ENCODE assay signal across 15 cellular contexts in genomic region chr2:176192351-176192750, GRCh38. TPM values are rescaled to one million over a fixed set of nuclear protein-coding genes. Genes with fewer than 3 reads are reported as not detected.
DNase-seq lines count a peak whose midpoint lies in the region; ATAC-seq and TF ChIP-seq lines count a peak whose summit lies in the region.
"Had no signal": no experiment of that assay in that cellular context is flagged by ENCODE, and none has a peak within 500 bp of the region (broad histone marks: within the 10 kb centered on the region; RNA-seq: fewer than 3 reads in every experiment).

No MANE protein-coding gene starts in this region.

- no peaks in the 10 kb centered on the region for H3K79me2 ChIP-seq in GM23338 (replicated peaks; ENCODE audit: insufficient read depth)
- no peaks in the 10 kb centered on the region for H3K79me2 ChIP-seq in OCI-LY7 (ENCODE audit: insufficient read depth, low read depth, low read length)

- peaks cover 93% of the 10 kb centered on the region for H3K27me3 ChIP-seq in GM23338 (ENCODE audit: insufficient read depth)
- H3K27me3 ChIP-seq: BLaER1 treated with 17β-estradiol and CSF1 and Interleukin-3, amounts not matched to agents 10 nM and 100 nM had no signal

- H3K9me3 Mint-ChIP-seq in GM23338 = no peaks in the 10 kb centered on the region
- H3K9me3 Mint-ChIP-seq in WTC11 = no peaks in the 10 kb centered on the region
- H3K9me3 Mint-ChIP-seq in nephron progenitor cell = no peaks in the 10 kb centered on the region

- no peak overlapping the region for H3K4me3 Mint-ChIP-seq in GM23338
- no peak overlapping the region for H3K4me3 Mint-ChIP-seq in WTC11
- peak overlapping the region; percentile 7 for H3K4me3 Mint-ChIP-seq in nephron progenitor cell
- H3K4me3 Mint-ChIP-seq: CD4-positive, CD25-positive, alpha-beta regulatory T cell had no signal

- H3K9me3 ChIP-seq in OCI-LY7 (ENCODE audit: low read length) = no peaks in the 10 kb centered on the region

- intact Hi-C loops in OCI-LY7 (cut with micrococcal nuclease; ENCODE audit: unreplicated experiment) = no loop called here

- no peak overlapping the region for H2AFZ ChIP-seq in GM23338
- H2AFZ ChIP-seq in OCI-LY7 (ENCODE audit: low read length) = no peak overlapping the region

- H3K4me2 ChIP-seq in GM23338 (peak overlapping the region; percentile 31), OCI-LY7 (ENCODE audit: low read length) (no peak overlapping the region)
- H3K4me2 ChIP-seq: BLaER1 treated with 17β-estradiol and CSF1 and Interleukin-3, amounts not matched to agents 10 nM and 100 nM had no signal

- H4K20me1 ChIP-seq in GM23338 (replicated peaks; ENCODE audit: insufficient read depth) (peaks cover 18% of the 10 kb centered on the region), OCI-LY7 (ENCODE audit: insufficient read depth, low read length) (no peaks in the 10 kb centered on the region)
- H4K20me1 ChIP-seq: BLaER1 treated with 17β-estradiol and CSF1 and Interleukin-3, amounts not matched to agents 10 nM and 100 nM had no signal

- H3K36me3 Mint-ChIP-seq in GM23338 (ENCODE audit: low read depth) (no peaks in the 10 kb centered on the region), WTC11 (no peaks in the 10 kb centered on the region), nephron progenitor cell (ENCODE audit: low read depth) (no peaks in the 10 kb centered on the region)
- H3K36me3 Mint-ChIP-seq: CD4-positive, CD25-positive, alpha-beta regulatory T cell had no signal

- peaks cover 81% of the 10 kb centered on the region for H3K27me3 Mint-ChIP-seq in GM23338 (ENCODE audit: insufficient read depth, low read depth, poor library complexity)
- H3K27me3 Mint-ChIP-seq in WTC11 (ENCODE audit: low read depth) = peaks cover 97% of the 10 kb centered on the region
- peaks cover 6% of the 10 kb centered on the region for H3K27me3 Mint-ChIP-seq in nephron progenitor cell (ENCODE audit: low read depth, poor library complexity)

- H3K27ac Mint-ChIP-seq in GM23338 (no peak overlapping the region), WTC11 (no peak overlapping the region), nephron progenitor cell (no peak overlapping the region)
- H3K27ac Mint-ChIP-seq: CD4-positive, CD25-positive, alpha-beta regulatory T cell had no signal

- H3K4me3 ChIP-seq in GM23338 = no peak overlapping the region
- no peak overlapping the region for H3K4me3 ChIP-seq in OCI-LY7 (ENCODE audit: low read depth, low read length, poor library complexity, severe bottlenecking)
- H3K4me3 ChIP-seq: BLaER1 treated with 17β-estradiol and CSF1 and Interleukin-3, amounts not matched to agents 10 nM and 100 nM had no signal

- no peak; the same call in 2 of the 3 replicates for ATAC-seq in GM23338
- no peak for ATAC-seq in WTC11
- no peak for ATAC-seq in GM18520 (IDR thresholded peaks at IDR 0.05; ENCODE audit: unreplicated experiment)
- ATAC-seq in GM19397 (IDR thresholded peaks at IDR 0.05; ENCODE audit: unreplicated experiment) = no peak

- CTCF ChIA-PET in WTC11 (lab: Charles Lee) (interaction anchor here (0.7 to 1.5 kb wide), 2 partner anchors 8 to 263 kb away, joined by 3 read pairs; no protein-coding TSS in a partner anchor), OCI-LY7 (lab: Charles Lee; ENCODE audit: unreplicated experiment) (no interaction called here)

- DNase-seq in GM23338 (ENCODE audit: low spot score) = peak; percentile 42
- no peak for DNase-seq in WTC11 (ENCODE audit: low spot score)
- DNase-seq in globus pallidus (ENCODE audit: low spot score) = peak; percentile 46
- DNase-seq in nephron progenitor cell = no peak
- DNase-seq in T1000 (lab: John Stamatoyannopoulos, UW) = no peak
- DNase-seq in OCI-LY7 (ENCODE audit: low spot score) = no peak
- DNase-seq: ACHN; CD4-positive, CD25-positive, alpha-beta regulatory T cell; DMS 273 treated with DMSO at 0.1 percent for 48 hours; IMR-90 had no signal

- H3F3A ChIP-seq in GM23338 (replicated peaks; ENCODE audit: low read depth) = peaks cover 12% of the 10 kb centered on the region; the same call in 1 of the 2 replicates

- POLR2A ChIA-PET in WTC11 (lab: Charles Lee) (no interaction called here), OCI-LY7 (lab: Charles Lee) (interaction anchor here (0.5 to 0.9 kb wide), 2 partner anchors 11 to 417 kb away, joined by 3 read pairs; no protein-coding TSS in a partner anchor)

- TF ChIP-seq CTCF in GM23338 (conservative IDR thresholded peaks at IDR 0.05; ENCODE audit: low read depth in 2 of 2) (no peak), WTC11 (IDR thresholded peaks at IDR 0.05) (no peak), nephron progenitor cell (IDR thresholded peaks at IDR 0.05) (no peak), OCI-LY7 (conservative IDR thresholded peaks at IDR 0.05; ENCODE audit: low read length) (no peak)

- H3K36me3 ChIP-seq in GM23338 (ENCODE audit: insufficient read depth) (no peaks in the 10 kb centered on the region), OCI-LY7 (ENCODE audit: insufficient read depth, low read length) (no peaks in the 10 kb centered on the region)
- H3K36me3 ChIP-seq: BLaER1 treated with 17β-estradiol and CSF1 and Interleukin-3, amounts not matched to agents 10 nM and 100 nM had no signal

- H3K9me2 ChIP-seq in GM23338 (ENCODE audit: insufficient read depth) = no peaks in the 10 kb centered on the region
- no peaks in the 10 kb centered on the region for H3K9me2 ChIP-seq in OCI-LY7 (ENCODE audit: insufficient read depth, low read length)

- H3K4me1 Mint-ChIP-seq in GM23338 = peaks cover 32% of the 10 kb centered on the region
- peaks cover 36% of the 10 kb centered on the region for H3K4me1 Mint-ChIP-seq in WTC11
- peaks cover 43% of the 10 kb centered on the region for H3K4me1 Mint-ChIP-seq in nephron progenitor cell

- BruUV-seq in OCI-LY7 (replicated peaks; lab: Mats Ljungman, UMichigan) = no TSS peak

- H3K4me1 ChIP-seq in GM23338 (ENCODE audit: insufficient read depth) (peaks cover 32% of the 10 kb centered on the region), OCI-LY7 (ENCODE audit: insufficient read depth, low read length, poor library complexity, severe bottlenecking) (no peaks in the 10 kb centered on the region)
- H3K4me1 ChIP-seq: BLaER1 treated with 17β-estradiol and CSF1 and Interleukin-3, amounts not matched to agents 10 nM and 100 nM had no signal

- H3K27ac ChIP-seq in GM23338 (ENCODE audit: low read depth) (no peak overlapping the region), OCI-LY7 (ENCODE audit: low read depth, low read length, poor library complexity, severe bottlenecking) (no peak overlapping the region)
- H3K27ac ChIP-seq: BLaER1 treated with 17β-estradiol and CSF1 and Interleukin-3, amounts not matched to agents 10 nM and 100 nM had no signal

TF ChIP-seq in GM23338, 12 proteins besides CTCF, POLR2A, EP300 and RAD21:
- TF ChIP-seq JUNB (IDR thresholded peaks at IDR 0.05; ENCODE audit: unreplicated experiment) (no peak), NANOG (IDR thresholded peaks at IDR 0.05; ENCODE audit: borderline replicate concordance) (peak; percentile 22; the same call in 1 of the 2 replicates)

TF ChIP-seq in WTC11, 78 proteins besides CTCF, POLR2A, EP300 and RAD21:
- TF ChIP-seq CBFB (CRISPR knock-in tag; IDR thresholded peaks at IDR 0.05; ENCODE audit: low read depth) (no peak), FOXP4 (CRISPR knock-in tag; IDR thresholded peaks at IDR 0.05) (peak; percentile 93; the same call in 1 of the 2 replicates), TEAD1 (CRISPR knock-in tag; IDR thresholded peaks at IDR 0.05) (0 out of 2 replicates have a peak, but pooled peaks have one; percentile 51), ZNF416 (CRISPR knock-in tag; IDR thresholded peaks at IDR 0.05) (no peak)

RNA-seq across cellular contexts. Expression of gene HOXD1, which starts 3.9 kb away (rescaled TPM):
- total RNA-seq in GM23338 (2014; rRNA removed; shearing (Covaris generic)) = 0.39 TPM in 1 of 2 replicates, not detected in the other
- not detected in 2 replicates for polyA plus RNA-seq in GM23338 (2016; fragmentation: Nextera tagmentation; extraction: Ambion mirVana)
- 0.14 to 0.22 TPM in 2 of 3 replicates, not detected in the other for total RNA-seq in WTC11 (2021)
- not detected in 2 replicates for total RNA-seq in OCI-LY7 (2014; rRNA removed; shearing (Covaris generic))
- not detected in 2 replicates for total RNA-seq in OCI-LY7 (2022)
- total RNA-seq: A172; CD4-positive, CD25-positive, alpha-beta regulatory T cell; HT-29; IMR-90 had no signal
- polyA plus RNA-seq: CD4-positive, CD25-positive, alpha-beta regulatory T cell; IMR-90 had no signal

RNA-seq across cellular contexts. Expression of gene HOXD3, which starts 35.2 kb away (rescaled TPM):
- total RNA-seq in GM23338 (2014; rRNA removed; shearing (Covaris generic)) = not detected in 2 replicates
- polyA plus RNA-seq in GM23338 (2016; fragmentation: Nextera tagmentation; extraction: Ambion mirVana) = not detected in 2 replicates
- total RNA-seq in WTC11 (2021) (not detected in 3 replicates), OCI-LY7 (2022) (not detected in 2 replicates)
- total RNA-seq in OCI-LY7 (2014; rRNA removed; shearing (Covaris generic)) = not detected in 2 replicates
- total RNA-seq: CD4-positive, CD25-positive, alpha-beta regulatory T cell; HT-29; IMR-90 had no signal
- polyA plus RNA-seq: CD4-positive, CD25-positive, alpha-beta regulatory T cell; IMR-90 had no signal

RNA-seq across cellular contexts. Expression of gene HOXD4, which starts 41.0 kb away (rescaled TPM):
- not detected in 2 replicates for total RNA-seq in GM23338 (2014; rRNA removed; shearing (Covaris generic))
- not detected in 2 replicates for polyA plus RNA-seq in GM23338 (2016; fragmentation: Nextera tagmentation; extraction: Ambion mirVana)
- total RNA-seq in WTC11 (2021) = not detected in 3 replicates
- not detected in 2 replicates for total RNA-seq in OCI-LY7 (2014; rRNA removed; shearing (Covaris generic))
- not detected in 2 replicates for total RNA-seq in OCI-LY7 (2022)
- total RNA-seq: CD4-positive, CD25-positive, alpha-beta regulatory T cell; HT-29; IMR-90 had no signal
- polyA plus RNA-seq: CD4-positive, CD25-positive, alpha-beta regulatory T cell; IMR-90 had no signal

Comparison
In these comparisons a context has a peak if more than half of its experiments do, and no peak if none do; other contexts are left out.
1. DNase-seq: peak in GM23338 (single experiment) and globus pallidus (single experiment); none in WTC11 (single experiment), nephron progenitor cell (single experiment), T1000 (single experiment) and OCI-LY7 (single experiment).